ENCODE assay signal across 14 cellular contexts in genomic region chr21:28899744-28900143, GRCh38.
DNase-seq lines count a peak whose midpoint lies in the region; ATAC-seq and TF ChIP-seq lines count a peak whose summit lies in the region.
"Had no signal": no experiment of that assay in that cellular context is flagged by ENCODE, and none has a peak within 500 bp of the region (broad histone marks: within the 10 kb centered on the region; RNA-seq: fewer than 3 reads in every experiment).

No MANE protein-coding gene starts in this region.

- peaks cover 0 to 2% of the 10 kb centered on the region in 2 donors for H3K9me3 Mint-ChIP-seq in activated T-cell treated with anti-CD3 and anti-CD28 coated beads, Interleukin-2, amount 50 U/mL, for 72 hours

- no peak for TF ChIP-seq CTCF in RWPE2 (IDR thresholded peaks at IDR 0.05; ENCODE audit: poor library complexity, severe bottlenecking)

- no peak overlapping the region for H3K4me3 ChIP-seq in RWPE2 (ENCODE audit: severe bottlenecking)
- H3K4me3 ChIP-seq: ovary had no signal

- no peaks in the 10 kb centered on the region for H3K27me3 Mint-ChIP-seq in activated T-cell treated with anti-CD3 and anti-CD28 coated beads, Interleukin-2, amount 50 U/mL, for 72 hours (ENCODE audit: low read depth)

- no peak for DNase-seq in activated T-cell treated with anti-CD3 and anti-CD28 coated beads, Interleukin-2, amount 50 U/mL, for 72 hours
- DNase-seq in activated T-cell treated with anti-CD3 and anti-CD28 coated beads, Interleukin-2, amount 50 U/mL, for 48 hours = no peak
- DNase-seq in RWPE2 (ENCODE audit: low spot score) = no peak
- peak; percentile 69 for DNase-seq in fibroblast of gingiva (ENCODE audit: low read depth)
- DNase-seq in stromal cell of bone marrow (ENCODE audit: low read depth) = peak; percentile 47
- DNase-seq in hypothalamus (lab: John Stamatoyannopoulos, UW) = no peak
- no peak for DNase-seq in NCI-H1694 treated with DMSO at 0.1 percent for 48 hours (lab: John Stamatoyannopoulos, UW)
- DNase-seq: ACHN; left ventricle myocardium superior; NCI-H510A; ovary; small intestine; stimulated activated naive CD4-positive, alpha-beta T cell treated with Interleukin-2 at 50 U/mL for 16 hours had no signal

- no peaks in the 10 kb centered on the region for H3K4me1 Mint-ChIP-seq in activated T-cell treated with anti-CD3 and anti-CD28 coated beads, Interleukin-2, amount 50 U/mL, for 72 hours (ENCODE audit: low read depth)

- H3K9me3 ChIP-seq in RWPE2 (ENCODE audit: severe bottlenecking) = no peaks in the 10 kb centered on the region
- H3K9me3 ChIP-seq: ovary had no signal

- no peaks in the 10 kb centered on the region for H3K36me3 Mint-ChIP-seq in activated T-cell treated with anti-CD3 and anti-CD28 coated beads, Interleukin-2, amount 50 U/mL, for 72 hours (ENCODE audit: insufficient read depth in 2 of 2)

- no peak overlapping the region for H3K4me3 Mint-ChIP-seq in activated T-cell treated with anti-CD3 and anti-CD28 coated beads, Interleukin-2, amount 50 U/mL, for 72 hours

- ATAC-seq in activated T-cell treated with anti-CD3 and anti-CD28 coated beads, Interleukin-2, amount 50 U/mL, for 72 hours (replicated peaks in 1 of 2) = peak; percentile 77 to 86
- ATAC-seq in RWPE2 (ENCODE audit: low read depth) = peak; percentile 25; the same call in 1 of the 3 replicates
- ATAC-seq in HG02642 (IDR thresholded peaks at IDR 0.05; ENCODE audit: poor library complexity, unreplicated experiment) = no peak
- ATAC-seq: left ventricle myocardium superior had no signal

- no peak overlapping the region for H3K27ac ChIP-seq in RWPE2 (ENCODE audit: poor library complexity, severe bottlenecking)
- H3K27ac ChIP-seq: ovary had no signal

- peak overlapping the region; percentile 12 for H3K27ac Mint-ChIP-seq in activated T-cell treated with anti-CD3 and anti-CD28 coated beads, Interleukin-2, amount 50 U/mL, for 72 hours

- H3K4me1 ChIP-seq in RWPE2 (ENCODE audit: insufficient read depth, poor library complexity, severe bottlenecking) = no peaks in the 10 kb centered on the region

- H3K27me3 ChIP-seq in RWPE2 (ENCODE audit: insufficient read depth, poor library complexity, severe bottlenecking) = no peaks in the 10 kb centered on the region
- H3K27me3 ChIP-seq: ovary had no signal

- H3K36me3 ChIP-seq in RWPE2 (ENCODE audit: low read depth) = no peaks in the 10 kb centered on the region
- H3K36me3 ChIP-seq: ovary had no signal

Comparison
In these comparisons a context has a peak if more than half of its experiments do, and no peak if none do; other contexts are left out.
1. DNase-seq: peak in fibroblast of gingiva (single experiment) and stromal cell of bone marrow (single experiment); none in activated T-cell treated with anti-CD3 and anti-CD28 coated beads, Interleukin-2, amount 50 U/mL, for 72 hours (0 of 2), activated T-cell treated with anti-CD3 and anti-CD28 coated beads, Interleukin-2, amount 50 U/mL, for 48 hours (0 of 2), RWPE2 (single experiment), hypothalamus (0 of 51) and NCI-H1694 treated with DMSO at 0.1 percent for 48 hours (single experiment).